28 cellular contexts compared by ENCODE assay signal in the genomic region with DNA sequence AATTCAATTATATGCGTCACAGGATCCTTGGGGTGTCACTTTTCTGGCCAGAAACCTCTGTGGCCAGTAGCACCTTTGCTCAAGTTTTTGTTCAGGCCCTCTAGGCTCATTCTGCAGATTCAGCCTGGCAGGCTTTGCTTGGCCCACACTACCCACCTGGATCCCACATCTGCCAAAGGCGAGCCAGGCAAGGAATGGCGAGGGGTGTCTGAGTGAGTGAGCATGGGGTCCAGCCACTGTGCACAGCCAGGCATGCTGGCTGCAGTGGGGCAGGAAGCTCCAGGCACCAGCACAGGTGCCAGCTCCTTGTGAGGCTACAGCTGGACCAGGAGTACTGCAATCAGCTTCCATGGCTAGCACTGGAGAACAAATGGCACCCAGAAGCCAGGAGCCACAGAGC.
"Had no signal": no experiment of that assay in that cellular context is flagged by ENCODE, and none has a peak within 500 bp of the region (broad histone marks: within the 10 kb centered on the region; RNA-seq: fewer than 3 reads in every experiment).

No MANE protein-coding gene starts in this region.

- H3K27me3 ChIP-seq: body of pancreas, brain microvascular endothelial cell, breast epithelium had no signal

- DNase-seq: activated B cell treated with CpG ODN at 0.5 μM for 24 hours; activated CD4-positive, alpha-beta memory T cell treated with anti-CD3 and anti-CD28 coated beads, Interleukin-2, amount 10 ng/mL, durations not matched to agents 7 days and 5 days; activated CD4-positive, alpha-beta T cell treated with anti-CD3 and anti-CD28 coated beads for 4 hours; activated CD4-positive, alpha-beta T cell treated with anti-CD3 and anti-CD28 coated beads, Interleukin-2, amount 10 ng/mL, durations not matched to agents 7 days and 5 days; activated CD4-positive, alpha-beta T cell treated with anti-CD3 and anti-CD28 coated beads, Interleukin-2, amount 50 U/mL, for 48 hours; activated CD4-positive, CD25-positive, alpha-beta regulatory T cell treated with anti-CD3 and anti-CD28 coated beads, Interleukin-2, amount 50 U/mL, for 72 hours; activated CD8-positive, alpha-beta memory T cell treated with anti-CD3 and anti-CD28 coated beads for 24 hours; activated CD8-positive, alpha-beta memory T cell treated with anti-CD3 and anti-CD28 coated beads, Interleukin-2, amount 10 ng/mL, durations not matched to agents 7 days and 5 days; activated CD8-positive, alpha-beta memory T cell treated with anti-CD3 and anti-CD28 coated beads, Interleukin-2, amount 50 U/mL, for 48 hours; activated CD8-positive, alpha-beta T cell treated with anti-CD3 and anti-CD28 coated beads, Interleukin-2, amount 10 ng/mL, durations not matched to agents 7 days and 5 days; activated effector memory CD4-positive, alpha-beta T cell treated with Interleukin-2 at 50 U/mL for 16 hours; activated gamma-delta T cell; activated naive CD4-positive, alpha-beta T cell treated with anti-CD3 and anti-CD28 coated beads, Interleukin-2, amount 10 ng/mL, durations not matched to agents 7 days and 5 days; activated naive CD4-positive, alpha-beta T cell treated with Interleukin-2 at 50 U/mL for 16 hours; activated naive CD8-positive, alpha-beta T cell treated with anti-CD3 and anti-CD28 coated beads, Interleukin-2, amount 10 ng/mL, durations not matched to agents 7 days and 5 days; activated naive CD8-positive, alpha-beta T cell treated with anti-CD3 and anti-CD28 coated beads, Interleukin-2, amount 50 U/mL, for 24 hours; activated T-cell treated with anti-CD3 and anti-CD28 coated beads, Interleukin-2, amount 50 U/mL, for 24 hours; activated T-cell treated with anti-CD3 and anti-CD28 coated beads, Interleukin-2, amount 50 U/mL, for 48 hours; amygdala; anterior cingulate cortex; body of pancreas; brain microvascular endothelial cell; central memory CD4-positive, alpha-beta T cell; T-helper 1 cell; T-helper 2 cell; T-helper 9 cell had no signal

- H3K36me3 ChIP-seq: brain microvascular endothelial cell, breast epithelium had no signal

- H3K9me3 ChIP-seq: body of pancreas had no signal

- H3K4me1 ChIP-seq: body of pancreas, breast epithelium had no signal

- ATAC-seq: activated CD8-positive, alpha-beta memory T cell treated with anti-CD3 and anti-CD28 coated beads, Interleukin-2, amount 10 ng/mL, durations not matched to agents 7 days and 5 days; activated CD8-positive, alpha-beta T cell treated with anti-CD3 and anti-CD28 coated beads, Interleukin-2, amount 10 ng/mL, durations not matched to agents 7 days and 5 days; activated naive CD8-positive, alpha-beta T cell treated with anti-CD3 and anti-CD28 coated beads, Interleukin-2, amount 50 U/mL, for 24 hours; body of pancreas had no signal

- H3K4me3 ChIP-seq: body of pancreas, breast epithelium had no signal

- H3K27ac ChIP-seq: body of pancreas, brain microvascular endothelial cell, breast epithelium, VCaP had no signal
